In genomic region chr19:6811906-6812305, GRCh38 we compare ENCODE assay signal across 8 cellular contexts. TPM values are rescaled to one million over a fixed set of nuclear protein-coding genes. Genes with fewer than 3 reads are reported as not detected.
DNase-seq lines count a peak whose midpoint lies in the region; ATAC-seq, FAIRE-seq and TF ChIP-seq lines count a peak whose summit lies in the region.

No MANE protein-coding gene starts in this region.

- H3K4me3 Mint-ChIP-seq in astrocyte (ENCODE audit: unreplicated experiment), result no peak overlapping the region

- POLR2A ChIA-PET in GM10248 (lab: Yijun Ruan, JAX), result no interaction called here

- intact Hi-C loops in mucosa of descending colon (cut with DNase I, micrococcal nuclease) (no loop called here), aorta (cut with DNase I) (no loop called here)

- H3K79me2 ChIP-seq in astrocyte (ENCODE audit: insufficient read depth, low read length), result no peaks in the 10 kb centered on the region

- H3K4me3 ChIP-seq in MG63, result no peak overlapping the region
- H3K4me3 ChIP-seq in astrocyte (ENCODE audit: insufficient read depth, low read depth, low read length), result no peak overlapping the region
- no peak overlapping the region for H3K4me3 ChIP-seq in mucosa of descending colon
- no peak overlapping the region for H3K4me3 ChIP-seq in aorta (ENCODE audit: low read length in 2 of 2)

- H3K9ac ChIP-seq in astrocyte (ENCODE audit: low read length), result no peak overlapping the region

- no peaks in the 10 kb centered on the region for H3K27me3 Mint-ChIP-seq in astrocyte (ENCODE audit: low read depth, unreplicated experiment)

- H2AFZ ChIP-seq in astrocyte (ENCODE audit: low read depth, low read length), result peak overlapping the region; percentile 54

- ATAC-seq in mucosa of descending colon (peak; percentile 62), aorta (ENCODE audit: low FRiP score) (no peak)

- no peaks in the 10 kb centered on the region for H4K20me1 ChIP-seq in astrocyte (ENCODE audit: insufficient read depth, low read length)

- H3K27me3 ChIP-seq in MG63, result no peaks in the 10 kb centered on the region
- H3K27me3 ChIP-seq in astrocyte (ENCODE audit: insufficient read depth, low read length), result no peaks in the 10 kb centered on the region
- no peaks in the 10 kb centered on the region for H3K27me3 ChIP-seq in aorta (ENCODE audit: control insufficient read depth in 1 of 2, insufficient read depth in 2 of 2, low read length in 1 of 2)

- no peaks in the 10 kb centered on the region for H3K36me3 Mint-ChIP-seq in astrocyte (ENCODE audit: low read depth, unreplicated experiment)

- H3K27ac ChIP-seq in astrocyte (ENCODE audit: low read depth, low read length) (no peak overlapping the region), aorta (ENCODE audit: low read depth in 1 of 2, low read length in 2 of 2) (no peak overlapping the region)

- CTCF ChIA-PET in GM10248 (lab: Yijun Ruan, JAX), result interaction anchor here (0.8 to 4.6 kb wide), 2 partner anchors 8 to 14 kb away, joined by 3 to 21 read pairs; no protein-coding TSS in a partner anchor

- TF ChIP-seq CTCF in astrocyte (IDR thresholded peaks at IDR 0.05; ENCODE audit: insufficient read depth, low read depth, low read length), result no peak
- no peak for TF ChIP-seq CTCF in mucosa of descending colon (IDR thresholded peaks at IDR 0.05)
- no peak for TF ChIP-seq CTCF in GM10248 (IDR thresholded peaks at IDR 0.05; ENCODE audit: control extremely low read depth, extremely low read depth, low read depth, missing control alignments)

- no peak overlapping the region for H3K4me2 ChIP-seq in astrocyte (ENCODE audit: low read length)

- H3K4me1 ChIP-seq in astrocyte (ENCODE audit: insufficient read depth, low read length) (no peaks in the 10 kb centered on the region), mucosa of descending colon (ENCODE audit: low read depth) (no peaks in the 10 kb centered on the region), aorta (ENCODE audit: control insufficient read depth in 1 of 2, insufficient read depth in 2 of 2, low read length in 2 of 2) (no peaks in the 10 kb centered on the region)

- H3K36me3 ChIP-seq in MG63 (no peaks in the 10 kb centered on the region), astrocyte (ENCODE audit: insufficient read depth, low read length) (no peaks in the 10 kb centered on the region), mucosa of descending colon (ENCODE audit: low read depth) (no peaks in the 10 kb centered on the region), aorta (ENCODE audit: control insufficient read depth in 1 of 2, insufficient read depth in 2 of 2, low read length in 1 of 2) (no peaks in the 10 kb centered on the region)

- DNase-seq in DMS153 (lab: John Stamatoyannopoulos, UW) (peak; percentile 39), MG63 (peak; percentile 22), astrocyte (ENCODE audit: low read depth) (peak; percentile 36), mucosa of descending colon (peak in 1 of 3 donors; percentile 22), mucosa of gallbladder (ENCODE audit: low spot score) (no peak), retina (no peak), aorta (no peak), GM10248 (ENCODE audit: extremely low spot score) (no peak)

- H3K9me3 ChIP-seq in MG63 (no peaks in the 10 kb centered on the region), astrocyte (ENCODE audit: insufficient read depth, low read depth, low read length) (peaks cover 10% of the 10 kb centered on the region), mucosa of descending colon (no peaks in the 10 kb centered on the region), aorta (ENCODE audit: control insufficient read depth, low read length) (peaks cover 7% of the 10 kb centered on the region)

- no peaks in the 10 kb centered on the region for H3K4me1 Mint-ChIP-seq in astrocyte (ENCODE audit: low read depth, unreplicated experiment)

- FAIRE-seq in astrocyte (lab: Jason Lieb, UNC), result peak; percentile 47

- 28 to 32% methylated on average over 2 of the region's 2 CpGs for WGBS in aorta, 2 donors

- peaks cover 12% of the 10 kb centered on the region for H3K9me3 Mint-ChIP-seq in astrocyte (ENCODE audit: unreplicated experiment)

- no peak overlapping the region for H3K27ac Mint-ChIP-seq in astrocyte (ENCODE audit: unreplicated experiment)

RNA-seq across cellular contexts. Expression of gene VAV1, which starts 39.4 kb away (rescaled TPM):
- 0.63 TPM in 1 of 2 replicates, not detected in the other for total RNA-seq in MG63 (2014; rRNA removed; shearing (Covaris generic); ENCODE audit: low replicate concordance)
- total RNA-seq in astrocyte, result not detected in 2 replicates
- 10 to 100 TPM in 2 of 3 donors, 1 to 10 TPM in 1; 6.0 to 12.3 (median 10.7) TPM for total RNA-seq in mucosa of descending colon
- 12.7 TPM for total RNA-seq in mucosa of gallbladder
- 10 to 100 TPM in 1 of 2 donors, 1 to 10 TPM in 1; 8.2 to 20.1 TPM for total RNA-seq in aorta
- 1 to 10 TPM; 1.9 to 9.9 TPM for polyA plus RNA-seq in aorta

RNA-seq across cellular contexts. Expression of gene SH2D3A, which starts 44.7 kb away (rescaled TPM):
- not detected in 2 replicates for total RNA-seq in MG63 (2014; rRNA removed; shearing (Covaris generic); ENCODE audit: low replicate concordance)
- total RNA-seq in astrocyte, result 0.91 and 2.6 TPM in 2 replicates
- 10 to 100 TPM; 26.4 to 80.5 (median 40.5) TPM for total RNA-seq in mucosa of descending colon
- 28.2 TPM for total RNA-seq in mucosa of gallbladder
- total RNA-seq in aorta, result 1 to 10 TPM in 1 of 2 donors, under 1 TPM in 1; 0.68 to 1.0 TPM
- polyA plus RNA-seq in aorta, result 1 to 10 TPM in 1 of 2 donors, under 1 TPM in 1; 0.26 to 4.1 TPM

Comparison
In these comparisons a context has a peak if more than half of its experiments do, and no peak if none do; other contexts are left out.
1. DNase-seq: peak in DMS153 (single experiment), MG63 (single experiment) and astrocyte (single experiment); none in mucosa of gallbladder (single experiment), retina (single experiment), aorta (0 of 2) and GM10248 (single experiment).